ENCODE assay signal across 15 cellular contexts in the genomic region with DNA sequence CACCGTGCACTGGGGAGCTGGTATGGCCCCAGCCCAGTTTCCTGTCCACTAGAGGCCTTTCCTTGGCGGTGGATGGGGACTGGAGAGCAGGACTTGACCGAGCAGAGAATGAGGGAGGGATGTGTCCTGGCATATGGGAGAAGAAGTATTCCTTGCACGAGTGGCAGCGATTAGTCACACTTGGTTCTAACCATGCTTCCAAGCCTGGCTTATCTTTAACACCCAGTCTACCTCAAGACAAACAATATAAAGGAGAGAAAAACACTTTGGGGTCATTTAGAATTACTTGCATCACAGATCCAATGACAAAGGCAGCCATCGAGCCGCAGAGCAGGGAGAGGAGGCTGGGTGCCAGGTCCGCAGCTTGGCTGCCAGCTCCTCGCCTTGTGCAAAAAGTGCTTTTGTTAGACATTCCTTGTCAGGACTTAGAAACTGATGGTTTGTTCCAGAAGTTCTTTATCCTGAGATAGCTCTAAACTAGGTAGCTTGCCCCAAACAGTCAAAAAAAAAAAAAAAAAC.
"Had no signal": no experiment of that assay in that cellular context is flagged by ENCODE, and none has a peak within 500 bp of the region (broad histone marks: within the 10 kb centered on the region; RNA-seq: fewer than 3 reads in every experiment).

No MANE protein-coding gene starts in this region.

- H3K4me3 ChIP-seq: left ventricle myocardium inferior, thoracic aorta, upper lobe of left lung had no signal

- FAIRE-seq: colon, keratinocyte had no signal

- DNase-seq: activated CD4-positive, alpha-beta memory T cell treated with anti-CD3 and anti-CD28 coated beads, Interleukin-2, amount 10 ng/mL, durations not matched to agents 7 days and 5 days; activated CD4-positive, alpha-beta T cell treated with anti-CD3 and anti-CD28 coated beads, Interleukin-2, amount 10 ng/mL, durations not matched to agents 24 days and 14 days; activated effector memory CD4-positive, alpha-beta T cell treated with anti-CD3 and anti-CD28 coated beads, Interleukin-2, amount 50 U/mL, for 16 hours; activated naive CD4-positive, alpha-beta T cell treated with anti-CD3 and anti-CD28 coated beads, Interleukin-2, amount 10 ng/mL, durations not matched to agents 7 days and 5 days; central memory CD4-positive, alpha-beta T cell; left ventricle myocardium inferior; stimulated activated CD4-positive, alpha-beta T cell treated with anti-CD3 and anti-CD28 coated beads, Interleukin-2, amount 100 ng/mL, for 48 hours; stimulated activated CD8-positive, alpha-beta memory T cell treated with anti-CD3 and anti-CD28 coated beads, Interleukin-4, amount 100 ng/mL, for 48 hours; stimulated activated naive B cell treated with anti-CD40 and anti-IgM and Interleukin-4, amounts not matched to agents 10 μg/mL and 1 μg/mL and 100 μg/mL, for 72 hours; upper lobe of left lung had no signal

- ATAC-seq: activated CD4-positive, CD25-positive, alpha-beta regulatory T cell treated with anti-CD3 and anti-CD28 coated beads, Interleukin-2, amount 50 U/mL, for 24 hours; natural killer cell treated with Interleukin-12 subunit alpha and Interleukin-12 subunit beta and Interleukin-15 and Interleukin-18, amount 100 ng/mL, for 72 hours; stimulated activated naive B cell treated with anti-CD40 and anti-IgM and Interleukin-4, amounts not matched to agents 10 μg/mL and 1 μg/mL and 100 μg/mL, for 72 hours had no signal
